17 cellular contexts compared by ENCODE assay signal in the genomic region with DNA sequence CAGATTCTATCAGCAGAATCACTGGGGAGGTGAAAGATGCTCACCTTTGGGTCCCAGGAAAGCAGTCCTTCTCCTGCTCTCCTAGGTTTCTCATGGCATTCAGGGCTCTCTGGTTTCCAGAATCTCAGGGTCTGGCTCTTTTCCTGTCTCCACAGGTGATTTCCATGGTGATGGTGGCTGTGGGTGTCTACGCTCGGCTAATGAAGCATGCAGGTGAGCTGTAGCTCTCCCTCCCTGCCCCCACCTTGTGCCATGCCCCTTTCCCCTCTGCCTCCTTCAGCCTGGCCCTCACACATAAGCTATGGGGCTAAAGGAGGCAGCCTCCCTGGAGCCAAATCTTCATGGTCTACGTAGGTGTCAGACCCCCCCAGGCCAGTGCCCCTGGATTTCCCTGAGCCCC. TPM values are rescaled to one million over a fixed set of nuclear protein-coding genes. Genes with fewer than 3 reads are reported as not detected.
"Had no signal": no experiment of that assay in that cellular context is flagged by ENCODE, and none has a peak within 500 bp of the region (broad histone marks: within the 10 kb centered on the region; RNA-seq: fewer than 3 reads in every experiment).

No MANE protein-coding gene starts in this region.

- H3K4me3 ChIP-seq: body of pancreas, esophagus squamous epithelium, left lung, right atrium auricular region had no signal

- H3K4me1 ChIP-seq: body of pancreas, esophagus squamous epithelium, right atrium auricular region had no signal

- H3K27ac Mint-ChIP-seq: activated CD4-positive, alpha-beta memory T cell treated with anti-CD3 and anti-CD28 coated beads, Interleukin-2, amount 10 ng/mL, durations not matched to agents 7 days and 5 days; activated CD8-positive, alpha-beta memory T cell treated with anti-CD3 and anti-CD28 coated beads, Interleukin-2, amount 10 ng/mL, durations not matched to agents 7 days and 5 days; activated T-helper 2 cell treated with anti-CD3 and anti-CD28 coated beads, Interferon-gamma antibody, Interleukin-2, Interleukin-4, amounts not matched to agents 10 μg/mL and 5 μg/mL and 100 μg/mL, durations not matched to agents 14 hours and 24 hours and 36 hours; effector memory CD8-positive, alpha-beta T cell; T-helper 2 cell treated with Interferon-gamma antibody and Interleukin-4, amounts not matched to agents 5 μg/mL and 100 μg/mL, for 36 hours; type B pancreatic cell had no signal

- DNase-seq: activated CD4-positive, alpha-beta memory T cell treated with anti-CD3 and anti-CD28 coated beads, Interleukin-2, amount 10 ng/mL, durations not matched to agents 7 days and 5 days; activated CD4-positive, alpha-beta T cell treated with anti-CD3 and anti-CD28 coated beads for 4 hours; activated CD8-positive, alpha-beta memory T cell treated with anti-CD3 and anti-CD28 coated beads, Interleukin-2, amount 10 ng/mL, durations not matched to agents 7 days and 5 days; activated naive CD4-positive, alpha-beta T cell treated with Interleukin-2 at 50 U/mL for 16 hours; activated T-cell treated with anti-CD3 and anti-CD28 coated beads, Interleukin-2, amount 50 U/mL, for 1 hour; body of pancreas; caudate nucleus; effector memory CD8-positive, alpha-beta T cell; esophagus squamous epithelium; left lung; stimulated activated naive CD8-positive, alpha-beta T cell treated with anti-CD3 and anti-CD28 coated beads, Interleukin-15, amount 100 ng/mL, for 72 hours had no signal

- H3K27me3 Mint-ChIP-seq: activated CD8-positive, alpha-beta memory T cell treated with anti-CD3 and anti-CD28 coated beads, Interleukin-2, amount 10 ng/mL, durations not matched to agents 7 days and 5 days; stimulated activated naive CD8-positive, alpha-beta T cell treated with anti-CD3 and anti-CD28 coated beads, Interleukin-15, amount 100 ng/mL, for 72 hours had no signal

- H3K4me1 Mint-ChIP-seq: activated CD4-positive, alpha-beta memory T cell treated with anti-CD3 and anti-CD28 coated beads, Interleukin-2, amount 10 ng/mL, durations not matched to agents 7 days and 5 days; activated CD8-positive, alpha-beta memory T cell treated with anti-CD3 and anti-CD28 coated beads, Interleukin-2, amount 10 ng/mL, durations not matched to agents 7 days and 5 days had no signal

- H3K36me3 ChIP-seq: esophagus squamous epithelium, left lung, right atrium auricular region had no signal

- H3K9me3 Mint-ChIP-seq: activated CD4-positive, alpha-beta memory T cell treated with anti-CD3 and anti-CD28 coated beads, Interleukin-2, amount 10 ng/mL, durations not matched to agents 7 days and 5 days; activated T-helper 2 cell treated with anti-CD3 and anti-CD28 coated beads, Interferon-gamma antibody, Interleukin-2, Interleukin-4, amounts not matched to agents 10 μg/mL and 5 μg/mL and 100 μg/mL, durations not matched to agents 14 hours and 24 hours and 36 hours; effector memory CD8-positive, alpha-beta T cell; neural crest cell; stimulated activated naive CD8-positive, alpha-beta T cell treated with anti-CD3 and anti-CD28 coated beads, Interleukin-15, amount 100 ng/mL, for 72 hours; T-helper 2 cell treated with Interferon-gamma antibody and Interleukin-4, amounts not matched to agents 5 μg/mL and 100 μg/mL, for 36 hours; type B pancreatic cell had no signal

- FAIRE-seq: TTC549 had no signal

- H3K4me3 Mint-ChIP-seq: activated CD4-positive, alpha-beta memory T cell treated with anti-CD3 and anti-CD28 coated beads, Interleukin-2, amount 10 ng/mL, durations not matched to agents 7 days and 5 days; activated CD8-positive, alpha-beta memory T cell treated with anti-CD3 and anti-CD28 coated beads, Interleukin-2, amount 10 ng/mL, durations not matched to agents 7 days and 5 days; effector memory CD8-positive, alpha-beta T cell; neural crest cell; stimulated activated naive CD8-positive, alpha-beta T cell treated with anti-CD3 and anti-CD28 coated beads, Interleukin-15, amount 100 ng/mL, for 72 hours; T-helper 2 cell treated with Interferon-gamma antibody and Interleukin-4, amounts not matched to agents 5 μg/mL and 100 μg/mL, for 36 hours; type B pancreatic cell had no signal

- H3K27me3 ChIP-seq: body of pancreas, right atrium auricular region had no signal

- H3K27ac ChIP-seq: body of pancreas, esophagus squamous epithelium, left lung, right atrium auricular region had no signal

- ATAC-seq: activated CD8-positive, alpha-beta memory T cell treated with anti-CD3 and anti-CD28 coated beads, Interleukin-2, amount 10 ng/mL, durations not matched to agents 7 days and 5 days; body of pancreas; effector memory CD8-positive, alpha-beta T cell; left lung; stimulated activated naive CD8-positive, alpha-beta T cell treated with anti-CD3 and anti-CD28 coated beads, Interleukin-15, amount 100 ng/mL, for 72 hours had no signal

- H3K9me3 ChIP-seq: body of pancreas, esophagus squamous epithelium, left lung, right atrium auricular region had no signal

- H3K36me3 Mint-ChIP-seq: activated CD8-positive, alpha-beta memory T cell treated with anti-CD3 and anti-CD28 coated beads, Interleukin-2, amount 10 ng/mL, durations not matched to agents 7 days and 5 days; type B pancreatic cell had no signal

RNA-seq across cellular contexts. Expression of a gene that starts 26.9 kb away (rescaled TPM):
- total RNA-seq: activated CD4-positive, alpha-beta memory T cell treated with anti-CD3 and anti-CD28 coated beads, Interleukin-2, amount 10 ng/mL, durations not matched to agents 7 days and 5 days had no signal
